ENCODE assay signal across 22 cellular contexts in the genomic region with DNA sequence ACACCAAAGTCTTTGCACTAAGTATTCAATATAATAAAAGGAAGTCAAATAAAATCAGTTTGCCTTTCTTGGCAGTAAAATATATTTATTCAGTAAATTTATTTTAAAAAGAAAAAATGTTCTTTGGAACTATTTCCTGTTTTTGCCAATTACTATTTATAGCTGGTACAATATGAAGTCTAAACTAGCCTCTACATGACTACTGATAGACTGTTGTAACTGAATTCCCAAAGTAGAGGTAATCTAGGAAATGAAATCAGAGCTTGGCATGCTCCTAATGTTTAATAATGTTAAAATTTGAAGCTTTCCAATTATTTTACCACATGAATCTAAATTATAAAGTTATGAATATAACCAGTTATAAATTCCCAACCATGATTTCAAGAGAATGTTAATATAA.
DNase-seq lines count a peak whose midpoint lies in the region; ATAC-seq and TF ChIP-seq lines count a peak whose summit lies in the region.
"Had no signal": no experiment of that assay in that cellular context is flagged by ENCODE, and none has a peak within 500 bp of the region (broad histone marks: within the 10 kb centered on the region; RNA-seq: fewer than 3 reads in every experiment).

No MANE protein-coding gene starts in this region.

- H3K9me3 ChIP-seq in left ventricle myocardium inferior (replicated peaks) = peaks cover 10% of the 10 kb centered on the region
- H3K9me3 ChIP-seq in CD4-positive, alpha-beta memory T cell (ENCODE audit: control insufficient read depth in 1 of 2, low read length in 2 of 2) = no peaks in the 10 kb centered on the region
- H3K9me3 ChIP-seq: SJCRH30 had no signal

- no peak overlapping the region for H3K27ac Mint-ChIP-seq in CD4-positive, alpha-beta memory T cell
- H3K27ac Mint-ChIP-seq: CD8-positive, alpha-beta memory T cell had no signal

- peaks cover 0 to 17% (median 8%) of the 10 kb centered on the region in 8 donors for H3K9me3 Mint-ChIP-seq in CD4-positive, alpha-beta memory T cell

- DNase-seq in left ventricle myocardium inferior (no peak), left cardiac atrium (no peak), dermis microvascular lymphatic vessel endothelial cell (ENCODE audit: low read depth in 2 of 2) (peak; percentile 69 to 78), fibroblast of pulmonary artery (ENCODE audit: low read depth) (peak; percentile 26), cerebellar nuclear complex (lab: John Stamatoyannopoulos, UW) (no peak)
- no peak for DNase-seq in CD4-positive, alpha-beta memory T cell
- DNase-seq: AML-193; C1 segment of cervical spinal cord; Calu3; CD8-positive, alpha-beta memory T cell; DMS153; KBM-7; NCI-H1105; NCI-H146; NCI-H2029; NCI-H2171; NCI-H345; NCI-H524; NCI-H82; SJCRH30 had no signal

- H3K27me3 Mint-ChIP-seq in CD4-positive, alpha-beta memory T cell = no peaks in the 10 kb centered on the region
- H3K27me3 Mint-ChIP-seq: CD8-positive, alpha-beta memory T cell had no signal

- intact Hi-C loops in left ventricle myocardium inferior (cut with micrococcal nuclease) (no loop called here), left cardiac atrium (cut with DNase I) (no loop called here)
- intact Hi-C loops in CD4-positive, alpha-beta memory T cell (cut with micrococcal nuclease) = no loop called here

- POLR2A ChIA-PET in CD4-positive, alpha-beta memory T cell (lab: Charles Lee; ENCODE audit: partially characterized antibody) = no interaction called here

- H3K4me3 ChIP-seq in left ventricle myocardium inferior (no peak overlapping the region), fibroblast of pulmonary artery (replicated peaks; ENCODE audit: low read depth, low read length) (no peak overlapping the region)
- no peak overlapping the region for H3K4me3 ChIP-seq in CD4-positive, alpha-beta memory T cell (ENCODE audit: low read length in 2 of 2)
- H3K4me3 ChIP-seq: SJCRH30 had no signal

- H3K4me1 Mint-ChIP-seq in CD4-positive, alpha-beta memory T cell = no peaks in the 10 kb centered on the region
- H3K4me1 Mint-ChIP-seq: CD8-positive, alpha-beta memory T cell had no signal

- peaks cover 12% of the 10 kb centered on the region for H3K4me1 ChIP-seq in left ventricle myocardium inferior
- no peaks in the 10 kb centered on the region for H3K4me1 ChIP-seq in CD4-positive, alpha-beta memory T cell (ENCODE audit: insufficient read depth, low read length)
- H3K4me1 ChIP-seq: SJCRH30 had no signal

- H3K36me3 Mint-ChIP-seq in CD4-positive, alpha-beta memory T cell = no peaks in the 10 kb centered on the region
- H3K36me3 Mint-ChIP-seq: CD8-positive, alpha-beta memory T cell had no signal

- TF ChIP-seq CTCF in left ventricle myocardium inferior (IDR thresholded peaks at IDR 0.05; ENCODE audit: borderline replicate concordance) = no peak
- TF ChIP-seq CTCF in fibroblast of pulmonary artery (IDR thresholded peaks at IDR 0.05; ENCODE audit: low read length, missing control alignments) = no peak

- peak overlapping the region; percentile 49 for H3K27ac ChIP-seq in left ventricle myocardium inferior (replicated peaks)
- H3K27ac ChIP-seq in CD4-positive, alpha-beta memory T cell (ENCODE audit: low read depth, low read length) = no peak overlapping the region
- H3K27ac ChIP-seq: SJCRH30 had no signal

- H3K36me3 ChIP-seq in left ventricle myocardium inferior = no peaks in the 10 kb centered on the region
- H3K36me3 ChIP-seq in CD4-positive, alpha-beta memory T cell (ENCODE audit: insufficient read depth, low read length) = no peaks in the 10 kb centered on the region
- H3K36me3 ChIP-seq: SJCRH30 had no signal

- CTCF ChIA-PET in CD4-positive, alpha-beta memory T cell (lab: Charles Lee; ENCODE audit: partially characterized antibody) = no interaction called here

- H3K4me3 Mint-ChIP-seq in CD4-positive, alpha-beta memory T cell = no peak overlapping the region
- H3K4me3 Mint-ChIP-seq: CD8-positive, alpha-beta memory T cell had no signal

- no peaks in the 10 kb centered on the region for H3K27me3 ChIP-seq in left ventricle myocardium inferior (ENCODE audit: low read depth)
- H3K27me3 ChIP-seq in CD4-positive, alpha-beta memory T cell (ENCODE audit: insufficient read depth, low read length) = no peaks in the 10 kb centered on the region
- H3K27me3 ChIP-seq: SJCRH30 had no signal

- ATAC-seq in left cardiac atrium = no peak
- no peak for ATAC-seq in HG03108 (IDR thresholded peaks at IDR 0.05; ENCODE audit: unreplicated experiment)
- ATAC-seq: HCT116 had no signal

Comparison
In these comparisons a context has a peak if more than half of its experiments do, and no peak if none do; other contexts are left out.
1. DNase-seq: peak in dermis microvascular lymphatic vessel endothelial cell (2 of 2) and fibroblast of pulmonary artery (single experiment); none in left ventricle myocardium inferior (single experiment), left cardiac atrium (single experiment), cerebellar nuclear complex (0 of 2) and CD4-positive, alpha-beta memory T cell (0 of 5).